Comparison of ENCODE assay signal across 14 cellular contexts in the genomic region with DNA sequence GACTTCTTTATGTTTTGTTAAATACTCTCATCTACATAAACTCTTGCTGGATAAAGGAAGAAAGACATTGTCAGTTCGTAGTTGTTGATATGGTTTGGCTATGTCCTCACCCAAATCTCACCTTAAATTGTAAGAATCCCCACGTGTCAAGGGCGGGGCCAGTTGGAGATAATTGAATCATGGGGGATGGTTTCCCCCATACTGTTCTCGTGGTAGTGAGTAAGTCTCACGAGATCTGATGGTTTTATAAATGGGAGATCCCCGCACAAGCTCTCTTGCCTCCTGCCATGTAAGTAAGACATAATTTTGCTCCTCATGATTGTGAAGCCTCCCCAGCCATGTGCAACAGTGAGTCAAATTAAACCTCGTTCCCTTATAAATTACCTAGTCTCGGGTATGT. TPM values are rescaled to one million over a fixed set of nuclear protein-coding genes. Genes with fewer than 3 reads are reported as not detected.
DNase-seq lines count a peak whose midpoint lies in the region; ATAC-seq and TF ChIP-seq lines count a peak whose summit lies in the region.
"Had no signal": no experiment of that assay in that cellular context is flagged by ENCODE, and none has a peak within 500 bp of the region (broad histone marks: within the 10 kb centered on the region; RNA-seq: fewer than 3 reads in every experiment).

No MANE protein-coding gene starts in this region.

- no peak for TF ChIP-seq CTCF in CD8-positive, alpha-beta T cell (IDR thresholded peaks at IDR 0.05)
- no peak for TF ChIP-seq CTCF in psoas muscle (IDR thresholded peaks at IDR 0.05)

- H3K4me1 ChIP-seq in CD8-positive, alpha-beta T cell (ENCODE audit: insufficient read depth, low read length): peaks cover 71% of the 10 kb centered on the region
- H3K4me1 ChIP-seq in psoas muscle: no peaks in the 10 kb centered on the region
- H3K4me1 ChIP-seq: colonic mucosa had no signal

- peaks cover 78% of the 10 kb centered on the region for H3K4me1 Mint-ChIP-seq in CD8-positive, alpha-beta T cell (ENCODE audit: low read depth)
- H3K4me1 Mint-ChIP-seq in activated CD4-positive, alpha-beta T cell treated with anti-CD3 and anti-CD28 coated beads, Interleukin-2, amount 10 ng/mL, durations not matched to agents 7 days and 5 days: peaks cover 73% of the 10 kb centered on the region
- peaks cover 74% of the 10 kb centered on the region for H3K4me1 Mint-ChIP-seq in activated naive CD4-positive, alpha-beta T cell treated with anti-CD3 and anti-CD28 coated beads, Interleukin-2, amount 10 ng/mL, durations not matched to agents 7 days and 5 days

- POLR2A ChIA-PET in CD8-positive, alpha-beta T cell (lab: Charles Lee): interaction anchor here (0.6 to 2.4 kb wide), 10 partner anchors 11 to 458 kb away, joined by 3 to 22 read pairs (median 3); a partner anchor contains a TSS
- POLR2A ChIA-PET in activated CD4-positive, alpha-beta T cell treated with anti-CD3 and anti-CD28 coated beads, Interleukin-2, amount 10 ng/mL, durations not matched to agents 7 days and 5 days (lab: Charles Lee): interaction anchor here (0.6 kb wide), 1 partner anchor 170 kb away, joined by 5 read pairs; no protein-coding TSS in a partner anchor

- H3K9me3 ChIP-seq in CD8-positive, alpha-beta T cell (ENCODE audit: low read length): peaks cover 8% of the 10 kb centered on the region
- no peaks in the 10 kb centered on the region for H3K9me3 ChIP-seq in psoas muscle
- H3K9me3 ChIP-seq: colonic mucosa had no signal

- peak overlapping the region; percentile 19 for H3K4me3 ChIP-seq in CD8-positive, alpha-beta T cell (ENCODE audit: low read depth, low read length)
- H3K4me3 ChIP-seq in psoas muscle: no peak overlapping the region
- H3K4me3 ChIP-seq: colonic mucosa had no signal

- peak overlapping the region; percentile 45 for H3K4me3 Mint-ChIP-seq in CD8-positive, alpha-beta T cell
- H3K4me3 Mint-ChIP-seq in activated CD4-positive, alpha-beta T cell treated with anti-CD3 and anti-CD28 coated beads, Interleukin-2, amount 10 ng/mL, durations not matched to agents 7 days and 5 days: peak overlapping the region; percentile 50
- peak overlapping the region; percentile 49 for H3K4me3 Mint-ChIP-seq in activated naive CD4-positive, alpha-beta T cell treated with anti-CD3 and anti-CD28 coated beads, Interleukin-2, amount 10 ng/mL, durations not matched to agents 7 days and 5 days
- H3K4me3 Mint-ChIP-seq: stimulated activated memory B cell treated with anti-CD40 and anti-IgM and Interleukin-4, amounts not matched to agents 10 μg/mL and 1 μg/mL and 100 μg/mL, for 72 hours had no signal

- DNase-seq in CD8-positive, alpha-beta T cell: peak in 6 of 7 experiments; percentile 5 to 63 (median 20)
- DNase-seq in activated CD4-positive, alpha-beta T cell treated with anti-CD3 and anti-CD28 coated beads, Interleukin-2, amount 10 ng/mL, durations not matched to agents 7 days and 5 days: peak; percentile 57
- DNase-seq in activated naive CD4-positive, alpha-beta T cell treated with anti-CD3 and anti-CD28 coated beads, Interleukin-2, amount 10 ng/mL, durations not matched to agents 7 days and 5 days: peak; percentile 69
- peak; percentile 8 to 24 for DNase-seq in stimulated activated CD4-positive, alpha-beta T cell treated with anti-CD3 and anti-CD28 coated beads, Interleukin-1b, Interleukin-23, amount 100 ng/mL, for 4 hours (ENCODE audit: low read depth in 2 of 2)
- DNase-seq in HCEC 1CT (no peak), psoas muscle (no peak), NCI-H510A (lab: John Stamatoyannopoulos, UW) (no peak), EL (no peak)
- DNase-seq: amniotic stem cell, colonic mucosa, Karpas-422, NCI-H1930, occipital lobe had no signal

- peak overlapping the region; percentile 18 for H3K27ac ChIP-seq in CD8-positive, alpha-beta T cell (ENCODE audit: low read depth, low read length)
- no peak overlapping the region for H3K27ac ChIP-seq in psoas muscle
- H3K27ac ChIP-seq: colonic mucosa had no signal

- intact Hi-C loops in CD8-positive, alpha-beta T cell (cut with DNase I, micrococcal nuclease): loop anchor here in 1 of 2 experiments (2.0 kb wide), 1 partner anchor 28 kb away; no protein-coding TSS in a partner anchor
- intact Hi-C loops in psoas muscle (cut with DNase I): no loop called here

- H3K36me3 ChIP-seq in CD8-positive, alpha-beta T cell (ENCODE audit: insufficient read depth, low read length): no peaks in the 10 kb centered on the region
- H3K36me3 ChIP-seq in psoas muscle (ENCODE audit: insufficient read depth in 1 of 2, low read depth in 1 of 2): no peaks in the 10 kb centered on the region
- H3K36me3 ChIP-seq: colonic mucosa had no signal

- no peaks in the 10 kb centered on the region for H3K27me3 ChIP-seq in CD8-positive, alpha-beta T cell (ENCODE audit: insufficient read depth, low read length)
- H3K27me3 ChIP-seq in psoas muscle (ENCODE audit: insufficient read depth in 3 of 3, low read length in 2 of 3): peaks cover 0 to 3% (median 2%) of the 10 kb centered on the region in 3 donors
- H3K27me3 ChIP-seq: colonic mucosa had no signal

- H3K9me3 Mint-ChIP-seq in CD8-positive, alpha-beta T cell: peaks cover 21% of the 10 kb centered on the region
- H3K9me3 Mint-ChIP-seq in activated CD4-positive, alpha-beta T cell treated with anti-CD3 and anti-CD28 coated beads, Interleukin-2, amount 10 ng/mL, durations not matched to agents 7 days and 5 days: peaks cover 58% of the 10 kb centered on the region
- peaks cover 54% of the 10 kb centered on the region for H3K9me3 Mint-ChIP-seq in activated naive CD4-positive, alpha-beta T cell treated with anti-CD3 and anti-CD28 coated beads, Interleukin-2, amount 10 ng/mL, durations not matched to agents 7 days and 5 days

- 59 to 65% (median 61%) methylated on average over 8 of the region's 8 CpGs for whole genome bisulfite sequencing in psoas muscle, 3 donors

- peak; percentile 51 for ATAC-seq in CD8-positive, alpha-beta T cell
- ATAC-seq in psoas muscle: no peak
- ATAC-seq: stimulated activated memory B cell treated with anti-CD40 and anti-IgM and Interleukin-4, amounts not matched to agents 10 μg/mL and 1 μg/mL and 100 μg/mL, for 72 hours had no signal

- CTCF ChIA-PET in CD8-positive, alpha-beta T cell (lab: Charles Lee): interaction anchor here (0.9 to 4.2 kb wide), 7 partner anchors 9 to 153 kb away, joined by 3 to 29 read pairs (median 4); a partner anchor contains a TSS
- CTCF ChIA-PET in activated CD4-positive, alpha-beta T cell treated with anti-CD3 and anti-CD28 coated beads, Interleukin-2, amount 10 ng/mL, durations not matched to agents 7 days and 5 days (lab: Charles Lee): interaction anchor here (1.2 to 1.7 kb wide), 3 partner anchors 27 to 152 kb away, joined by 3 to 5 read pairs (median 4); no protein-coding TSS in a partner anchor
- CTCF ChIA-PET in activated naive CD4-positive, alpha-beta T cell treated with anti-CD3 and anti-CD28 coated beads, Interleukin-2, amount 10 ng/mL, durations not matched to agents 7 days and 5 days (lab: Charles Lee): interaction anchor here (1.5 kb wide), 1 partner anchor 27 kb away, joined by 7 read pairs; no protein-coding TSS in a partner anchor

- H3K36me3 Mint-ChIP-seq in CD8-positive, alpha-beta T cell: peaks cover 19% of the 10 kb centered on the region
- H3K36me3 Mint-ChIP-seq in activated CD4-positive, alpha-beta T cell treated with anti-CD3 and anti-CD28 coated beads, Interleukin-2, amount 10 ng/mL, durations not matched to agents 7 days and 5 days (ENCODE audit: low read depth): peaks cover 66% of the 10 kb centered on the region
- peaks cover 45% of the 10 kb centered on the region for H3K36me3 Mint-ChIP-seq in activated naive CD4-positive, alpha-beta T cell treated with anti-CD3 and anti-CD28 coated beads, Interleukin-2, amount 10 ng/mL, durations not matched to agents 7 days and 5 days

- no peaks in the 10 kb centered on the region for H3K27me3 Mint-ChIP-seq in CD8-positive, alpha-beta T cell (ENCODE audit: low read depth)
- H3K27me3 Mint-ChIP-seq in activated CD4-positive, alpha-beta T cell treated with anti-CD3 and anti-CD28 coated beads, Interleukin-2, amount 10 ng/mL, durations not matched to agents 7 days and 5 days: no peaks in the 10 kb centered on the region
- no peaks in the 10 kb centered on the region for H3K27me3 Mint-ChIP-seq in activated naive CD4-positive, alpha-beta T cell treated with anti-CD3 and anti-CD28 coated beads, Interleukin-2, amount 10 ng/mL, durations not matched to agents 7 days and 5 days

- H3K27ac Mint-ChIP-seq in CD8-positive, alpha-beta T cell: peak overlapping the region; percentile 87
- peak overlapping the region; percentile 95 for H3K27ac Mint-ChIP-seq in activated CD4-positive, alpha-beta T cell treated with anti-CD3 and anti-CD28 coated beads, Interleukin-2, amount 10 ng/mL, durations not matched to agents 7 days and 5 days
- H3K27ac Mint-ChIP-seq in activated naive CD4-positive, alpha-beta T cell treated with anti-CD3 and anti-CD28 coated beads, Interleukin-2, amount 10 ng/mL, durations not matched to agents 7 days and 5 days: peak overlapping the region; percentile 91
- H3K27ac Mint-ChIP-seq: stimulated activated memory B cell treated with anti-CD40 and anti-IgM and Interleukin-4, amounts not matched to agents 10 μg/mL and 1 μg/mL and 100 μg/mL, for 72 hours had no signal

RNA-seq across cellular contexts. Expression of a gene that starts 3.6 kb away (rescaled TPM):
- total RNA-seq in CD8-positive, alpha-beta T cell: 1 to 10 TPM; 1.4 to 1.6 TPM
- total RNA-seq in activated CD4-positive, alpha-beta T cell treated with anti-CD3 and anti-CD28 coated beads, Interleukin-2, amount 10 ng/mL, durations not matched to agents 7 days and 5 days: 1 to 10 TPM; 1.2 to 1.5 TPM
- total RNA-seq in psoas muscle: under 1 TPM in 2 of 4 donors, not detected in 2; 0.39 to 0.42 TPM
- under 1 TPM in 2 of 3 donors, not detected in 1; 0.03 to 0.04 TPM for polyA plus RNA-seq in psoas muscle
- total RNA-seq: occipital lobe had no signal

Comparison
In these comparisons a context has a peak if more than half of its experiments do, and no peak if none do; other contexts are left out.
1. DNase-seq: peak in CD8-positive, alpha-beta T cell (6 of 7), activated CD4-positive, alpha-beta T cell treated with anti-CD3 and anti-CD28 coated beads, Interleukin-2, amount 10 ng/mL, durations not matched to agents 7 days and 5 days (single experiment), activated naive CD4-positive, alpha-beta T cell treated with anti-CD3 and anti-CD28 coated beads, Interleukin-2, amount 10 ng/mL, durations not matched to agents 7 days and 5 days (single experiment) and stimulated activated CD4-positive, alpha-beta T cell treated with anti-CD3 and anti-CD28 coated beads, Interleukin-1b, Interleukin-23, amount 100 ng/mL, for 4 hours (2 of 2); none in HCEC 1CT (single experiment), psoas muscle (0 of 2), NCI-H510A (single experiment) and EL (single experiment).
2. Peak in every context shown above with its lines, with median percentiles within 50 percentile points of each other: H3K27ac Mint-ChIP-seq and H3K4me3 Mint-ChIP-seq.